In the genomic region with DNA sequence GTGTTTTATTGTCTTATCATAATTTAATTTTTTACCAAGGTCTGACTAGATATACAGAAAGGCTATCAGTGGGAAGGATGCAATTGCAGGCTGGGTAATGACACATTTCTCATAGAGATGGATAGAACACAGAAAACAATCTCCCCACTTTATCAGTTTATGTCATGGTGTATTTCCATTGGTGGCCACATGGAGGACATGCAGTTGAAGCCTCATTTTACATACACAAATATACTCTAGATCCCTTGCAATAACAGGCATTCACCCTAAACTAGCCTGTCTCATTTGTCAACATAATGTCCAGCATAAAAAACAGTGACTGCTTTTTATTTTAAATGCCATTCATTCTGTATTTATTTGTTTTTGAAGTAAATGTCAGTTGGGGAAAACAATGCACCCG, we compare ENCODE assay signal across 1 cellular context.
TF ChIP-seq lines count a peak whose summit lies in the region.

No MANE protein-coding gene starts in this region.

TF ChIP-seq in SK-N-SH, 30 proteins besides CTCF, POLR2A, EP300 and RAD21 (continued from another document):
- no peak for TF ChIP-seq ZBTB33 (IDR thresholded peaks at IDR 0.05; ENCODE audit: borderline replicate concordance, low read depth)
- no peak for TF ChIP-seq CHD2 (IDR thresholded peaks at IDR 0.05; ENCODE audit: low read length, partially characterized antibody)
- no peak for TF ChIP-seq RCOR1 (IDR thresholded peaks at IDR 0.05; ENCODE audit: low read length)
- no peak for TF ChIP-seq PBX3 (IDR thresholded peaks at IDR 0.05)
- TF ChIP-seq, protein P1, sequence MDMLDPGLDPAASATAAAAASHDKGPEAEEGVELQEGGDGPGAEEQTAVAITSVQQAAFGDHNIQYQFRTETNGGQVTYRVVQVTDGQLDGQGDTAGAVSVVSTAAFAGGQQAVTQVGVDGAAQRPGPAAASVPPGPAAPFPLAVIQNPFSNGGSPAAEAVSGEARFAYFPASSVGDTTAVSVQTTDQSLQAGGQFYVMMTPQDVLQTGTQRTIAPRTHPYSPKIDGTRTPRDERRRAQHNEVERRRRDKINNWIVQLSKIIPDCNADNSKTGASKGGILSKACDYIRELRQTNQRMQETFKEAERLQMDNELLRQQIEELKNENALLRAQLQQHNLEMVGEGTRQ (IDR thresholded peaks at IDR 0.05; ENCODE audit: borderline replicate concordance, low read depth, low read length): no peak
- no peak for TF ChIP-seq MAX (IDR thresholded peaks at IDR 0.05; ENCODE audit: low read depth)
- no peak for TF ChIP-seq TCF12 (IDR thresholded peaks at IDR 0.05)
